Comparison of ENCODE assay signal across 9 cellular contexts in genomic region chr3:184786271-184787010, GRCh38. TPM values are rescaled to one million over a fixed set of nuclear protein-coding genes. Genes with fewer than 3 reads are reported as not detected.
DNase-seq lines count a peak whose midpoint lies in the region; ATAC-seq, FAIRE-seq and TF ChIP-seq lines count a peak whose summit lies in the region.
"Had no signal": no experiment of that assay in that cellular context is flagged by ENCODE, and none has a peak within 500 bp of the region (broad histone marks: within the 10 kb centered on the region; RNA-seq: fewer than 3 reads in every experiment).

No MANE protein-coding gene starts in this region.

- ATAC-seq in sciatic nerve (peak; percentile 91), GM21529 (IDR thresholded peaks at IDR 0.05; ENCODE audit: unreplicated experiment) (no peak)

- TF ChIP-seq POLR2A in H54 (IDR thresholded peaks at IDR 0.05; ENCODE audit: low read depth, low read length) = no peak

- CTCF ChIA-PET in HEK293T (lab: Yijun Ruan, JAX) = interaction anchor here (1.5 kb wide), 1 partner anchor 225 kb away, joined by 6 read pairs; the partner anchor contains the start of gene EPHB3

- intact Hi-C loops in sciatic nerve (cut with DNase I) = no loop called here

- DNase-seq in H54 (ENCODE audit: insufficient read length, low spot score) = peak; percentile 61
- DNase-seq in UCSD-AML1 (lab: John Stamatoyannopoulos, UW; ENCODE audit: unreplicated experiment) = peak; percentile 80
- DNase-seq in germinal center (ENCODE audit: low spot score) = peak; percentile 40
- DNase-seq in sciatic nerve (ENCODE audit: low spot score) = peak; percentile 72
- DNase-seq in SHP77 (lab: John Stamatoyannopoulos, UW) = no peak
- DNase-seq in HEK293T (ENCODE audit: extremely low spot score) = no peak
- DNase-seq in activated effector memory CD4-positive, alpha-beta T cell treated with Interleukin-2 at 50 U/mL for 16 hours = no peak

- POLR2A ChIA-PET in HEK293T (lab: Yijun Ruan, JAX) = no interaction called here

- no peak for FAIRE-seq in H54 (lab: Jason Lieb, UNC)
- FAIRE-seq: islet of Langerhans had no signal

TF ChIP-seq in HEK293T, 16 proteins besides CTCF, POLR2A, EP300 and RAD21:
- no peak for TF ChIP-seq SP1 (IDR thresholded peaks at IDR 0.05)
- no peak for TF ChIP-seq BHLHE40 (IDR thresholded peaks at IDR 0.05; ENCODE audit: borderline replicate concordance)
- TF ChIP-seq PKNOX1 (IDR thresholded peaks at IDR 0.05) = no peak
- TF ChIP-seq LEF1 (IDR thresholded peaks at IDR 0.05; ENCODE audit: borderline replicate concordance) = no peak
- no peak for TF ChIP-seq ARNT (IDR thresholded peaks at IDR 0.05)
- no peak for TF ChIP-seq FOXM1 (IDR thresholded peaks at IDR 0.05; ENCODE audit: borderline replicate concordance)
- TF ChIP-seq FOXA1 (IDR thresholded peaks at IDR 0.05) = no peak
- no peak for TF ChIP-seq ELF4 (IDR thresholded peaks at IDR 0.05)
- no peak for TF ChIP-seq ZNF384 (IDR thresholded peaks at IDR 0.05)
- no peak for TF ChIP-seq L3MBTL2 (conservative IDR thresholded peaks at IDR 0.05)
- no peak for TF ChIP-seq SUZ12 (IDR thresholded peaks at IDR 0.05)
- no peak for TF ChIP-seq TARDBP (IDR thresholded peaks at IDR 0.05)
- TF ChIP-seq NFRKB (IDR thresholded peaks at IDR 0.05) = no peak
- no peak for TF ChIP-seq HDGF (IDR thresholded peaks at IDR 0.05; ENCODE audit: borderline replicate concordance)

RNA-seq across cellular contexts. Expression of gene VPS8, which starts 25.5 kb away (rescaled TPM):
- total RNA-seq in sciatic nerve = 86.4 TPM

Comparison
In these comparisons a context has a peak if more than half of its experiments do, and no peak if none do; other contexts are left out.
1. DNase-seq: peak in H54 (single experiment), UCSD-AML1 (single experiment), germinal center (single experiment) and sciatic nerve (single experiment); none in SHP77 (0 of 2), HEK293T (single experiment) and activated effector memory CD4-positive, alpha-beta T cell treated with Interleukin-2 at 50 U/mL for 16 hours (single experiment).